Comparison of ENCODE assay signal across 8 cellular contexts in genomic region chr9:6414291-6414690, GRCh38. TPM values are rescaled to one million over a fixed set of nuclear protein-coding genes. Genes with fewer than 3 reads are reported as not detected.
DNase-seq lines count a peak whose midpoint lies in the region; ATAC-seq, FAIRE-seq and TF ChIP-seq lines count a peak whose summit lies in the region.

No MANE protein-coding gene starts in this region.

- POLR2A ChIA-PET in activated CD4-positive, alpha-beta T cell treated with anti-CD3 and anti-CD28 coated beads, Interleukin-2, amount 10 ng/mL, durations not matched to agents 7 days and 5 days (lab: Charles Lee): no interaction called here

- peak; percentile 13 for DNase-seq in activated CD4-positive, alpha-beta T cell treated with anti-CD3 and anti-CD28 coated beads, Interleukin-2, amount 10 ng/mL, durations not matched to agents 7 days and 5 days
- DNase-seq in activated CD4-positive, alpha-beta T cell treated with anti-CD3 and anti-CD28 coated beads, Interleukin-2, amount 50 U/mL, for 1 hour: no peak
- no peak for DNase-seq in Peyer's patch
- no peak for DNase-seq in effector memory CD4-positive, alpha-beta T cell
- DNase-seq in naive B cell: no peak
- no peak for DNase-seq in D721Med (ENCODE audit: insufficient read length, low spot score)
- DNase-seq in G401 (ENCODE audit: low spot score): no peak

- peaks cover 0 to 17% (median 2%) of the 10 kb centered on the region in 4 donors for H3K4me1 ChIP-seq in Peyer's patch
- peaks cover 19% of the 10 kb centered on the region for H3K4me1 ChIP-seq in effector memory CD4-positive, alpha-beta T cell (ENCODE audit: control insufficient read depth, insufficient read depth, low read length, poor library complexity, severe bottlenecking)

- H3K27ac Mint-ChIP-seq in activated CD4-positive, alpha-beta T cell treated with anti-CD3 and anti-CD28 coated beads, Interleukin-2, amount 10 ng/mL, durations not matched to agents 7 days and 5 days: peak overlapping the region; percentile 84
- H3K27ac Mint-ChIP-seq in naive B cell: peak overlapping the region; percentile 73 to 94 (median 83)

- TF ChIP-seq CTCF in Peyer's patch (IDR thresholded peaks at IDR 0.05) (no peak), D721Med (IDR thresholded peaks at IDR 0.05; ENCODE audit: insufficient read depth, missing control alignments) (no peak)

- H3K27me3 Mint-ChIP-seq in activated CD4-positive, alpha-beta T cell treated with anti-CD3 and anti-CD28 coated beads, Interleukin-2, amount 10 ng/mL, durations not matched to agents 7 days and 5 days: peaks cover 13% of the 10 kb centered on the region
- H3K27me3 Mint-ChIP-seq in naive B cell: no peaks in the 10 kb centered on the region

- peak overlapping the region; percentile 81 to 92 (median 86) for H3K27ac ChIP-seq in Peyer's patch
- peak overlapping the region; percentile 76 for H3K27ac ChIP-seq in effector memory CD4-positive, alpha-beta T cell (ENCODE audit: insufficient read depth, low read length, poor library complexity, severe bottlenecking)

- no peak for FAIRE-seq in D721Med (lab: Jason Lieb, UNC)

- H3K36me3 Mint-ChIP-seq in activated CD4-positive, alpha-beta T cell treated with anti-CD3 and anti-CD28 coated beads, Interleukin-2, amount 10 ng/mL, durations not matched to agents 7 days and 5 days (ENCODE audit: low read depth): peaks cover 41% of the 10 kb centered on the region
- no peaks in the 10 kb centered on the region for H3K36me3 Mint-ChIP-seq in naive B cell

- ATAC-seq in naive B cell (ENCODE audit: low read depth in 2 of 2): no peak
- ATAC-seq in HG03565 (IDR thresholded peaks at IDR 0.05; ENCODE audit: unreplicated experiment): no peak

- H3K4me3 ChIP-seq in Peyer's patch: peak overlapping the region; percentile 66 to 94 (median 75)
- peak overlapping the region; percentile 84 for H3K4me3 ChIP-seq in effector memory CD4-positive, alpha-beta T cell (ENCODE audit: insufficient read depth, low read depth, low read length, poor library complexity, severe bottlenecking)

- no peaks in the 10 kb centered on the region for H3K27me3 ChIP-seq in Peyer's patch
- no peaks in the 10 kb centered on the region for H3K27me3 ChIP-seq in effector memory CD4-positive, alpha-beta T cell (replicated peaks; ENCODE audit: control insufficient read depth, insufficient read depth, low read length, poor library complexity, severe bottlenecking)

- no peaks in the 10 kb centered on the region for H3K36me3 ChIP-seq in Peyer's patch
- peaks cover 2% of the 10 kb centered on the region for H3K36me3 ChIP-seq in effector memory CD4-positive, alpha-beta T cell (ENCODE audit: control insufficient read depth, insufficient read depth, low read length)

- H3K9me3 ChIP-seq in Peyer's patch: no peaks in the 10 kb centered on the region
- no peaks in the 10 kb centered on the region for H3K9me3 ChIP-seq in effector memory CD4-positive, alpha-beta T cell (ENCODE audit: control insufficient read depth, low read length)

- peaks cover 53% of the 10 kb centered on the region for H3K4me1 Mint-ChIP-seq in activated CD4-positive, alpha-beta T cell treated with anti-CD3 and anti-CD28 coated beads, Interleukin-2, amount 10 ng/mL, durations not matched to agents 7 days and 5 days
- H3K4me1 Mint-ChIP-seq in naive B cell: peaks cover 47 to 73% (median 70%) of the 10 kb centered on the region in 3 donors

- CTCF ChIA-PET in activated CD4-positive, alpha-beta T cell treated with anti-CD3 and anti-CD28 coated beads, Interleukin-2, amount 10 ng/mL, durations not matched to agents 7 days and 5 days (lab: Charles Lee): interaction anchor here (0.6 to 3.3 kb wide), 5 partner anchors 9 to 48 kb away, joined by 3 to 14 read pairs (median 6); no protein-coding TSS in a partner anchor

- no peak for TF ChIP-seq POLR2A in Peyer's patch (IDR thresholded peaks at IDR 0.05)

- in situ Hi-C loops in G401 (cut with HindIII; ENCODE audit: low sequenced_read_pairs): no loop called here

- peak overlapping the region; percentile 83 for H3K4me3 Mint-ChIP-seq in activated CD4-positive, alpha-beta T cell treated with anti-CD3 and anti-CD28 coated beads, Interleukin-2, amount 10 ng/mL, durations not matched to agents 7 days and 5 days
- H3K4me3 Mint-ChIP-seq in naive B cell: peak overlapping the region; percentile 84 to 100 (median 94)

- H3K9me3 Mint-ChIP-seq in activated CD4-positive, alpha-beta T cell treated with anti-CD3 and anti-CD28 coated beads, Interleukin-2, amount 10 ng/mL, durations not matched to agents 7 days and 5 days: peaks cover 2% of the 10 kb centered on the region
- peaks cover 0 to 3% (median 0%) of the 10 kb centered on the region in 7 donors for H3K9me3 Mint-ChIP-seq in naive B cell

RNA-seq across cellular contexts. Expression of gene UHRF2, which starts 1.3 kb away (rescaled TPM):
- total RNA-seq in activated CD4-positive, alpha-beta T cell treated with anti-CD3 and anti-CD28 coated beads, Interleukin-2, amount 10 ng/mL, durations not matched to agents 7 days and 5 days: 10 to 100 TPM; 69.8 to 75.8 TPM
- 100 to 1,000 TPM in 1 of 4 donors, 10 to 100 TPM in 3; 44.1 to 142 (median 59.2) TPM for total RNA-seq in Peyer's patch
- 10 to 100 TPM in 5 of 6 donors, 1 to 10 TPM in 1; 7.2 to 52.4 (median 23.6) TPM for polyA plus RNA-seq in naive B cell (ENCODE audit: low read depth in 6 of 6)
- 17.0 and 27.2 TPM in 2 replicates for total RNA-seq in G401 (2014; rRNA removed; shearing (Covaris generic))
